In the genomic region with DNA sequence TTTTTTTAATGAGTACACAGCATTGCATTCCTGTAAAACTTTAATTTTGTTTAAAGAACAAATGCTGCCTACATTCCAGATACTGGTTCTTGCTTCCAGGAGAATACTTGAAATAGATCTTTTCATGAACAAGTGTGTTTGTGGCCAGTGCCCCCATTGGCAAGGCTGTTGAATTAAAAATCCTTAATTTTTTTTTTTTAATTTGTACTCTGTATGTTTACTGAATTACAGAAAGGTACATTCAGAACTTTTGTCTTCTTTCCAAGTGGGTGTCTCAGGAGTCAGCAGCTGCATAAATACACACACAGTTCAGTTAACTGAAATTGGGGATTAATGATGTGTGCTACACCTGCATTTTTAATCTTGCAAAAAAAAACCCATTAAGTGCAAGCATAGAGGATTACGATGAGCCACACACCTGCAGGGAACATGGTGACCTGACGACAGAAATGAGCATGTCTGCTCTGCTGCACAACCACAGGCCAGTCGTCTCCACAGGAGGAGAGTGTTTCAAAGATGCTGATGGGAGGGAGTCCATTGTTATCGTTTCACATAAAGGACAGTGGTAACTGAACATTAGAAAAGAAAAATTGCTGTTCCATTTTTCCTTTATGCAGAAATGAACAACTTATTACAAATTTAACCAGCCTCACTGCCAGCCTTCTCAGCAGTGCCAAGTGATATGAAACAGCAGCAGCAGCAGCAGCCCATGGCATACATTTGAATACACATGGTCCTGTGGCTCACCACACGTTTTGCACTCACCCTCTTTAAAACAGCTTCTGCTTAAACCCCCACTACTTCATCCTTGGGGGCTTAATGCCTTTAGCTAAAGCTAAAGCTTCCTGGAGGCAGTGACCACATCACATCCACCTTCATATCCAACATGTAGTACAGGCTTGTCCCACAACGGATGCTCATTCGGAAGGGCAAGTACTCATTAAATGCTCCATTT, we compare ENCODE assay signal across 10 cellular contexts.
A peak's percentile ranks its signal among the peaks of the same experiment; 100 is the strongest.
DNase-seq lines count a peak whose midpoint lies in the region; ATAC-seq, FAIRE-seq and TF ChIP-seq lines count a peak whose summit lies in the region.
"Had no signal": no experiment of that assay in that cellular context is flagged by ENCODE, and none has a peak within 500 bp of the region (broad histone marks: within the 10 kb centered on the region; RNA-seq: fewer than 3 reads in every experiment).

No MANE protein-coding gene starts in this region.

- no peak for TF ChIP-seq POLR2A in HepG2 (IDR thresholded peaks at IDR 0.05; ENCODE audit: insufficient read depth in 1 of 2, low read depth in 2 of 2, low read length in 2 of 2)

- no peak overlapping the region for H3K4me3 ChIP-seq in HepG2 (replicated peaks in 1 of 3; ENCODE audit: insufficient read depth in 1 of 3, low read depth in 2 of 3, low read length in 3 of 3)
- no peak overlapping the region for H3K4me3 ChIP-seq in WERI-Rb-1 (ENCODE audit: low read depth, low read length)
- H3K4me3 ChIP-seq: K562 had no signal

- CTCF ChIA-PET in HepG2 (lab: Yijun Ruan, JAX; ENCODE audit: low intra/inter-chr PET ratio, low total read pairs) = no interaction called here

- no peaks in the 10 kb centered on the region for H4K20me1 ChIP-seq in HepG2 (ENCODE audit: insufficient read depth, low read length)

- intact Hi-C loops in HepG2 (cut with micrococcal nuclease; ENCODE audit: unreplicated experiment) = no loop called here

- WGBS in HepG2 (ENCODE audit: low lambda C conversion rate) = 42% methylated on average over 7 of the region's 7 CpGs

- DNase-seq in NCI-H1417 treated with DMSO at 0.1 percent for 48 hours (lab: John Stamatoyannopoulos, UW) = peak; percentile 82
- no peak for DNase-seq in HepG2 (ENCODE audit: low spot score)
- no peak for DNase-seq in activated CD4-positive, alpha-beta T cell treated with anti-CD3 and anti-CD28 coated beads, Interleukin-2, amount 50 U/mL, for 4 hours
- DNase-seq in HUDEP-2 (lab: John Stamatoyannopoulos, UW; ENCODE audit: unreplicated experiment in 76 of 76) = no peak
- DNase-seq in stimulated activated CD4-positive, alpha-beta T cell treated with anti-CD3 and anti-CD28 coated beads, Interleukin-2, amount 100 ng/mL, for 24 hours = no peak
- DNase-seq in WERI-Rb-1 = no peak
- DNase-seq: left colon had no signal

- FAIRE-seq in HepG2 (lab: Jason Lieb, UNC) = no peak
- FAIRE-seq: K562 had no signal

- no peak overlapping the region for H3K4me2 ChIP-seq in HepG2 (ENCODE audit: low read depth, low read length)

- no peak for TF ChIP-seq RAD21 in HepG2 (CRISPR knock-in tag; IDR thresholded peaks at IDR 0.05)

- H3K79me2 ChIP-seq in HepG2 (ENCODE audit: insufficient read depth, low read length) = no peaks in the 10 kb centered on the region

- H3K36me3 ChIP-seq in HepG2 (replicated peaks in 1 of 2; ENCODE audit: control insufficient read depth in 1 of 2, insufficient read depth in 2 of 2, low read length in 2 of 2) (no peaks in the 10 kb centered on the region), WERI-Rb-1 (no peaks in the 10 kb centered on the region)

- in situ Hi-C loops in HepG2 (cut with HindIII; ENCODE audit: extremely low pct_ligation_motif_present, low pct_unique_long_range_greater_than_20kb) = no loop called here

- H3K9ac ChIP-seq in HepG2 (ENCODE audit: insufficient read depth, low read depth, low read length) = no peak overlapping the region

- H3K27ac ChIP-seq in HepG2 (ENCODE audit: extremely low read length, insufficient read depth, low read length) (no peak overlapping the region), WERI-Rb-1 (no peak overlapping the region)

- H3K9me3 ChIP-seq in HepG2 (ENCODE audit: low read length) = no peaks in the 10 kb centered on the region
- H3K9me3 ChIP-seq in WERI-Rb-1 (ENCODE audit: severe bottlenecking) = no peaks in the 10 kb centered on the region

- TF ChIP-seq CTCF in HepG2 (CRISPR knock-in tag; IDR thresholded peaks at IDR 0.05) = no peak
- TF ChIP-seq CTCF in WERI-Rb-1 (IDR thresholded peaks at IDR 0.05; ENCODE audit: low read depth, low read length) = no peak

- ATAC-seq in GM18873 (IDR thresholded peaks at IDR 0.05; ENCODE audit: low FRiP score, unreplicated experiment) (peak; percentile 63), HG02798 (IDR thresholded peaks at IDR 0.05; ENCODE audit: poor library complexity, unreplicated experiment) (peak; percentile 73), HepG2 (no peak)
- ATAC-seq: K562 had no signal

- no peaks in the 10 kb centered on the region for H3K4me1 ChIP-seq in HepG2 (ENCODE audit: insufficient read depth, low read length)

- TF ChIP-seq EP300 in HepG2 (IDR thresholded peaks at IDR 0.05; ENCODE audit: low read depth in 2 of 2, low read length in 2 of 2) (no peak), HepG2 (CRISPR knock-in tag; IDR thresholded peaks at IDR 0.05; ENCODE audit: borderline replicate concordance) (no peak)

- POLR2A ChIA-PET in HepG2 (lab: Yijun Ruan, JAX) = no interaction called here

- H3K27me3 ChIP-seq in HepG2 (ENCODE audit: control insufficient read depth in 1 of 2, insufficient read depth in 2 of 2, low read length in 2 of 2) = peaks cover 0 to 8% of the 10 kb centered on the region in 2 experiments; a peak in 2 of 5 replicates
- H3K27me3 ChIP-seq in WERI-Rb-1 (ENCODE audit: insufficient read depth, low read depth, severe bottlenecking) = no peaks in the 10 kb centered on the region

- no peak overlapping the region for H2AFZ ChIP-seq in HepG2 (ENCODE audit: low read length)

- BruUV-seq in HepG2 (replicated peaks; lab: Mats Ljungman, UMichigan) = no TSS peak

TF ChIP-seq in HepG2, 621 proteins besides CTCF, POLR2A, EP300 and RAD21:
- no peak for TF ChIP-seq ARNTL (CRISPR knock-in tag; IDR thresholded peaks at IDR 0.05)
- TF ChIP-seq, protein P1, sequence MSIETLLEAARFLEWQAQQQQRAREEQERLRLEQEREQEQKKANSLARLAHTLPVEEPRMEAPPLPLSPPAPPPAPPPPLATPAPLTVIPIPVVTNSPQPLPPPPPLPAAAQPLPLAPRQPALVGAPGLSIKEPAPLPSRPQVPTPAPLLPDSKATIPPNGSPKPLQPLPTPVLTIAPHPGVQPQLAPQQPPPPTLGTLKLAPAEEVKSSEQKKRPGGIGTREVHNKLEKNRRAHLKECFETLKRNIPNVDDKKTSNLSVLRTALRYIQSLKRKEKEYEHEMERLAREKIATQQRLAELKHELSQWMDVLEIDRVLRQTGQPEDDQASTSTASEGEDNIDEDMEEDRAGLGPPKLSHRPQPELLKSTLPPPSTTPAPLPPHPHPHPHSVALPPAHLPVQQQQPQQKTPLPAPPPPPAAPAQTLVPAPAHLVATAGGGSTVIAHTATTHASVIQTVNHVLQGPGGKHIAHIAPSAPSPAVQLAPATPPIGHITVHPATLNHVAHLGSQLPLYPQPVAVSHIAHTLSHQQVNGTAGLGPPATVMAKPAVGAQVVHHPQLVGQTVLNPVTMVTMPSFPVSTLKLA (IDR thresholded peaks at IDR 0.05) = 0 out of 2 replicates have a peak, but pooled peaks have one; percentile 8
